1 cellular context compared by ENCODE assay signal in genomic region chr2:48148841-48149240, GRCh38.
TF ChIP-seq lines count a peak whose summit lies in the region.

No MANE protein-coding gene starts in this region.

TF ChIP-seq in K562, 482 proteins besides CTCF, POLR2A, EP300 and RAD21 (continued from another document and continues in another):
- no peak for TF ChIP-seq ZC3H4 (CRISPR knock-in tag; IDR thresholded peaks at IDR 0.05; ENCODE audit: borderline replicate concordance)
- no peak for TF ChIP-seq NR2C2 (CRISPR knock-in tag; IDR thresholded peaks at IDR 0.05)
- no peak for TF ChIP-seq NR2C2 (tag; IDR thresholded peaks at IDR 0.05)
- no peak for TF ChIP-seq FUS (optimal IDR thresholded peaks at IDR 0.05; ENCODE audit: low read depth, low read length)
- no peak for TF ChIP-seq ZNF444 (CRISPR knock-in tag; IDR thresholded peaks at IDR 0.05)
- TF ChIP-seq TCF3 (CRISPR knock-in tag; IDR thresholded peaks at IDR 0.05), result peak; percentile 72
- peak; percentile 68 for TF ChIP-seq HMBOX1 (IDR thresholded peaks at IDR 0.05)
- no peak for TF ChIP-seq ETV1 (tag; conservative IDR thresholded peaks at IDR 0.05; ENCODE audit: low read depth)
- TF ChIP-seq HES1 (IDR thresholded peaks at IDR 0.05; ENCODE audit: low read depth), result no peak
- TF ChIP-seq SPI1 (IDR thresholded peaks at IDR 0.05; ENCODE audit: borderline replicate concordance, low read depth, low read length), result no peak
- TF ChIP-seq STAT5A (IDR thresholded peaks at IDR 0.05; ENCODE audit: borderline replicate concordance, low read length), result peak; percentile 41; the same call in 1 of the 2 replicates
- no peak for TF ChIP-seq ZNF347 (CRISPR knock-in tag; IDR thresholded peaks at IDR 0.05; ENCODE audit: low read depth)
- no peak for TF ChIP-seq SRSF9 (IDR thresholded peaks at IDR 0.05; ENCODE audit: borderline replicate concordance, low read depth, low read length)
- TF ChIP-seq CHD7 (IDR thresholded peaks at IDR 0.05; ENCODE audit: low read depth, low read length), result no peak
- no peak for TF ChIP-seq TBP (optimal IDR thresholded peaks at IDR 0.05; ENCODE audit: low read depth, low read length)
- no peak for TF ChIP-seq MCM2 (IDR thresholded peaks at IDR 0.05; ENCODE audit: low read depth)
- no peak for TF ChIP-seq SUPT5H (IDR thresholded peaks at IDR 0.05)
- no peak for TF ChIP-seq ZNF431 (CRISPR knock-in tag; IDR thresholded peaks at IDR 0.05)
- TF ChIP-seq UBTF (IDR thresholded peaks at IDR 0.05; ENCODE audit: borderline replicate concordance in 1 of 2, low read depth in 2 of 2, low read length in 2 of 2), result no peak
- no peak for TF ChIP-seq JUNB (CRISPR knock-in tag; conservative IDR thresholded peaks at IDR 0.05)
- TF ChIP-seq FOXJ3 (CRISPR knock-in tag; IDR thresholded peaks at IDR 0.05), result no peak
- peak; percentile 89 for TF ChIP-seq ARID1B (IDR thresholded peaks at IDR 0.05)
- TF ChIP-seq KLF1 (tag; IDR thresholded peaks at IDR 0.05), result peak; percentile 64; the same call in 1 of the 2 replicates
- no peak for TF ChIP-seq ZNF699 (CRISPR knock-in tag; IDR thresholded peaks at IDR 0.05; ENCODE audit: insufficient replicate concordance)
- no peak for TF ChIP-seq PREB (CRISPR knock-in tag; IDR thresholded peaks at IDR 0.05)
- TF ChIP-seq NKRF (IDR thresholded peaks at IDR 0.05; ENCODE audit: borderline replicate concordance), result no peak
- TF ChIP-seq CXXC5 (CRISPR knock-in tag; IDR thresholded peaks at IDR 0.05), result peak; percentile 36
- no peak for TF ChIP-seq ELF1 (tag; IDR thresholded peaks at IDR 0.05)
- no peak; the same call in none of the 2 replicates for TF ChIP-seq L3MBTL2 (IDR thresholded peaks at IDR 0.05)
- TF ChIP-seq RUNX1 (IDR thresholded peaks at IDR 0.05; ENCODE audit: low read depth), result no peak
- TF ChIP-seq SIRT6 (IDR thresholded peaks at IDR 0.05; ENCODE audit: low read depth, low read length), result no peak
- TF ChIP-seq ZNF561 (CRISPR knock-in tag; conservative IDR thresholded peaks at IDR 0.05), result no peak
- TF ChIP-seq ZSCAN32 (CRISPR knock-in tag; IDR thresholded peaks at IDR 0.05), result no peak
- TF ChIP-seq TEAD1 (CRISPR knock-in tag; IDR thresholded peaks at IDR 0.05), result 0 out of 4 replicates have a peak, but pooled peaks of 1 of the 2 experiments have one; percentile 28
- no peak for TF ChIP-seq CEBPG (CRISPR knock-in tag; IDR thresholded peaks at IDR 0.05)
- no peak; a peak in 1 of 4 replicates for TF ChIP-seq CEBPG (tag; conservative IDR thresholded peaks at IDR 0.05 in 1 of 2, IDR thresholded peaks at IDR 0.05 in 1 of 2)
- 0 out of 2 replicates have a peak, but pooled peaks have one; percentile 32 for TF ChIP-seq ZNF592 (IDR thresholded peaks at IDR 0.05)
- no peak for TF ChIP-seq GTF2E2 (tag; IDR thresholded peaks at IDR 0.05)
- peak; percentile 61; the same call in 1 of the 2 replicates for TF ChIP-seq MTA2 (IDR thresholded peaks at IDR 0.05; ENCODE audit: low read depth)
- peak; percentile 80 for TF ChIP-seq DACH1 (IDR thresholded peaks at IDR 0.05; ENCODE audit: partially characterized antibody)
- TF ChIP-seq TCF15 (CRISPR knock-in tag; IDR thresholded peaks at IDR 0.05), result no peak
